ENCODE assay signal across 8 cellular contexts in genomic region chr16:25009170-25009781, GRCh38. TPM values are rescaled to one million over a fixed set of nuclear protein-coding genes. Genes with fewer than 3 reads are reported as not detected.
DNase-seq lines count a peak whose midpoint lies in the region; ATAC-seq and TF ChIP-seq lines count a peak whose summit lies in the region.
"Not testable (repeated sequence)": the region's sequence is repeated elsewhere in the genome, so short reads cannot be mapped to it uniquely, and the experiment has no call there.

No MANE protein-coding gene starts in this region.

- TF ChIP-seq CTCF in A673 (conservative IDR thresholded peaks at IDR 0.05; ENCODE audit: low read depth, low read length); chondrocyte (IDR thresholded peaks at IDR 0.05); spleen (IDR thresholded peaks at IDR 0.05 in 8 of 11, conservative IDR thresholded peaks at IDR 0.05 in 3 of 11): not testable (repeated sequence)

- TF ChIP-seq POLR2A in spleen (IDR thresholded peaks at IDR 0.05): not testable (repeated sequence)

- WGBS in spleen, 5 donors: 64 to 70% (median 68%) methylated on average over 10 of the region's 10 CpGs

- CTCF ChIA-PET in A673 (lab: Charles Lee); CD8-positive, alpha-beta memory T cell (lab: Charles Lee): not testable (repeated sequence)

- not testable (repeated sequence) for H3K27me3 Mint-ChIP-seq in CD8-positive, alpha-beta memory T cell; T-helper 17 cell; activated T-helper 17 cell treated with anti-CD3 and anti-CD28 coated beads, Interleukin-2, amount 50 U/mL, for 72 hours; chondrocyte (ENCODE audit: low read depth)

- not testable (repeated sequence) for ATAC-seq in T-helper 17 cell
- peak; percentile 64 for ATAC-seq in activated T-helper 17 cell treated with anti-CD3 and anti-CD28 coated beads, Interleukin-2, amount 50 U/mL, for 72 hours (replicated peaks)

- H3K27ac ChIP-seq in A673 (ENCODE audit: low read depth, low read length, poor library complexity, severe bottlenecking): peak overlapping the region; percentile 75
- H3K27ac ChIP-seq in CD8-positive, alpha-beta memory T cell (ENCODE audit: low read depth, low read length): not testable (repeated sequence)
- H3K27ac ChIP-seq in KOPT-K1 (ENCODE audit: low read depth, low read length, poor library complexity, severe bottlenecking): peak overlapping the region; percentile 55
- peak overlapping the region; percentile 20 for H3K27ac ChIP-seq in muscle layer of duodenum (ENCODE audit: low read length)
- peak overlapping the region in 5 of 8 donors; percentile 46 to 98 (median 50) for H3K27ac ChIP-seq in spleen

- H3K27ac Mint-ChIP-seq in CD8-positive, alpha-beta memory T cell: peak overlapping the region in 7 of 8 donors; percentile 34 to 83 (median 56)
- H3K27ac Mint-ChIP-seq in T-helper 17 cell (peak overlapping the region; percentile 69), chondrocyte (ENCODE audit: unreplicated experiment) (peak overlapping the region; percentile 66)
- peak overlapping the region; percentile 53 for H3K27ac Mint-ChIP-seq in activated T-helper 17 cell treated with anti-CD3 and anti-CD28 coated beads, Interleukin-2, amount 50 U/mL, for 72 hours

- not testable (repeated sequence) for H3K4me3 ChIP-seq in A673 (ENCODE audit: low read depth, low read length, poor library complexity, severe bottlenecking); CD8-positive, alpha-beta memory T cell (ENCODE audit: low read length); muscle layer of duodenum (ENCODE audit: low read depth in 1 of 2, low read length in 2 of 2)
- H3K4me3 ChIP-seq in spleen: peak overlapping the region in 1 of 8 donors; percentile 37

- peaks cover 0 to 39% (median 0%) of the 10 kb centered on the region in 3 donors for H3K36me3 Mint-ChIP-seq in CD8-positive, alpha-beta memory T cell
- peaks cover 12% of the 10 kb centered on the region for H3K36me3 Mint-ChIP-seq in T-helper 17 cell (ENCODE audit: low read depth)
- peaks cover 56% of the 10 kb centered on the region for H3K36me3 Mint-ChIP-seq in activated T-helper 17 cell treated with anti-CD3 and anti-CD28 coated beads, Interleukin-2, amount 50 U/mL, for 72 hours (ENCODE audit: low read depth)
- not testable (repeated sequence) for H3K36me3 Mint-ChIP-seq in chondrocyte (ENCODE audit: low read depth)

- intact Hi-C loops in A673 (cut with micrococcal nuclease; ENCODE audit: unreplicated experiment); spleen (cut with DNase I; ENCODE audit: low total_unique reads): not testable (repeated sequence)

- not testable (repeated sequence) for H3K36me3 ChIP-seq in A673 (ENCODE audit: insufficient read depth, low read length, poor library complexity, severe bottlenecking); CD8-positive, alpha-beta memory T cell (ENCODE audit: insufficient read depth, low read length); muscle layer of duodenum (ENCODE audit: control insufficient read depth in 1 of 2, insufficient read depth in 2 of 2, low read length in 2 of 2)
- H3K36me3 ChIP-seq in KOPT-K1 (ENCODE audit: insufficient read depth, low read length) (0 out of 2 replicates have a peak, but pooled peaks cover 11% of the 10 kb centered on the region), spleen (peaks cover 0 to 48% (median 0%) of the 10 kb centered on the region in 6 donors)

- H3K4me1 ChIP-seq in A673 (ENCODE audit: insufficient read depth, low read length, poor library complexity, severe bottlenecking): peaks cover 82% of the 10 kb centered on the region
- peaks cover 54% of the 10 kb centered on the region for H3K4me1 ChIP-seq in CD8-positive, alpha-beta memory T cell (ENCODE audit: insufficient read depth, low read length)
- H3K4me1 ChIP-seq in muscle layer of duodenum (ENCODE audit: control insufficient read depth in 1 of 2, insufficient read depth in 2 of 2, low read length in 2 of 2): peaks cover 14 to 55% of the 10 kb centered on the region in 2 donors
- H3K4me1 ChIP-seq in spleen: peaks cover 82 to 100% (median 97%) of the 10 kb centered on the region in 6 donors

- not testable (repeated sequence) for BruUV-seq in A673 (replicated peaks; lab: Mats Ljungman, UMichigan)

- H3K9me3 Mint-ChIP-seq in CD8-positive, alpha-beta memory T cell; activated T-helper 17 cell treated with anti-CD3 and anti-CD28 coated beads, Interleukin-2, amount 50 U/mL, for 72 hours; chondrocyte (ENCODE audit: low read depth): not testable (repeated sequence)

- H3K9me3 ChIP-seq in A673 (ENCODE audit: low read depth, low read length, poor library complexity, severe bottlenecking); CD8-positive, alpha-beta memory T cell (ENCODE audit: low read length); KOPT-K1 (ENCODE audit: insufficient read depth, low read length, poor library complexity, severe bottlenecking); T-helper 17 cell (ENCODE audit: control insufficient read depth, low read length, poor library complexity, severe bottlenecking); muscle layer of duodenum (ENCODE audit: control insufficient read depth in 1 of 2, low read length in 2 of 2); spleen: not testable (repeated sequence)

- not testable (repeated sequence) for DNase-seq in A673 (ENCODE audit: low spot score); CD8-positive, alpha-beta memory T cell; T-helper 17 cell; chondrocyte (ENCODE audit: low spot score); spleen

- POLR2A ChIA-PET in A673 (lab: Charles Lee; ENCODE audit: low non-redundant PET): interaction anchor here (0.6 kb wide), 1 partner anchor 19 kb away, joined by 3 read pairs; no protein-coding TSS in a partner anchor
- POLR2A ChIA-PET in CD8-positive, alpha-beta memory T cell (lab: Charles Lee): interaction anchor here (0.7 kb wide), 1 partner anchor 1009 kb away, joined by 3 read pairs; no protein-coding TSS in a partner anchor

- not testable (repeated sequence) for H3K27me3 ChIP-seq in A673 (replicated peaks; ENCODE audit: insufficient read depth, low read depth, low read length, poor library complexity); CD8-positive, alpha-beta memory T cell (ENCODE audit: insufficient read depth, low read length, poor library complexity, severe bottlenecking); muscle layer of duodenum (ENCODE audit: low read depth, low read length); spleen (replicated peaks in 1 of 7)

- peaks cover 70 to 96% (median 95%) of the 10 kb centered on the region in 3 donors for H3K4me1 Mint-ChIP-seq in CD8-positive, alpha-beta memory T cell
- peaks cover 58% of the 10 kb centered on the region for H3K4me1 Mint-ChIP-seq in T-helper 17 cell
- peaks cover 62% of the 10 kb centered on the region for H3K4me1 Mint-ChIP-seq in activated T-helper 17 cell treated with anti-CD3 and anti-CD28 coated beads, Interleukin-2, amount 50 U/mL, for 72 hours
- H3K4me1 Mint-ChIP-seq in chondrocyte (ENCODE audit: low read depth): peaks cover 87% of the 10 kb centered on the region

- peak overlapping the region in 2 of 7 donors; percentile 17 to 28 for H3K4me3 Mint-ChIP-seq in CD8-positive, alpha-beta memory T cell
- H3K4me3 Mint-ChIP-seq in T-helper 17 cell: peak overlapping the region; percentile 52
- H3K4me3 Mint-ChIP-seq in activated T-helper 17 cell treated with anti-CD3 and anti-CD28 coated beads, Interleukin-2, amount 50 U/mL, for 72 hours: peak overlapping the region; percentile 26
- H3K4me3 Mint-ChIP-seq in chondrocyte (ENCODE audit: unreplicated experiment): not testable (repeated sequence)

RNA-seq across cellular contexts. Expression of gene ARHGAP17, which starts 5.9 kb away (rescaled TPM):
- 144 and 146 TPM in 2 replicates for total RNA-seq in A673 (2021)
- 10 to 100 TPM; 52.6 to 58.5 TPM for total RNA-seq in CD8-positive, alpha-beta memory T cell
- polyA plus RNA-seq in CD8-positive, alpha-beta memory T cell: 41.7 TPM
- total RNA-seq in T-helper 17 cell: 10 to 100 TPM; 72.3 to 72.7 TPM
- total RNA-seq in activated T-helper 17 cell treated with anti-CD3 and anti-CD28 coated beads, Interleukin-2, amount 50 U/mL, for 72 hours: 10 to 100 TPM; 47.7 to 73.8 TPM
- 74.7 to 85.4 TPM (median 75.2 TPM) in 3 replicates for total RNA-seq in chondrocyte
- 100 to 1,000 TPM; 126 to 254 (median 226) TPM for total RNA-seq in spleen
- polyA plus RNA-seq in spleen: 100 to 1,000 TPM in 2 of 3 donors, 10 to 100 TPM in 1; 62.2 to 116 (median 102) TPM
